ENCODE assay signal across 12 cellular contexts in genomic region chr7:80189638-80190037, GRCh38.
"Had no signal": no experiment of that assay in that cellular context is flagged by ENCODE, and none has a peak within 500 bp of the region (broad histone marks: within the 10 kb centered on the region; RNA-seq: fewer than 3 reads in every experiment).

No MANE protein-coding gene starts in this region.

- H3K36me3 ChIP-seq: gastrocnemius medialis, heart left ventricle, lower lobe of right lung, uterus had no signal

- ATAC-seq: gastrocnemius medialis; heart left ventricle; left cardiac atrium; lower lobe of right lung; stimulated activated naive B cell treated with anti-CD40 and anti-IgM and Interleukin-4, amounts not matched to agents 10 μg/mL and 1 μg/mL and 100 μg/mL, for 72 hours had no signal

- H3K4me3 ChIP-seq: gastrocnemius medialis, heart left ventricle, lower lobe of right lung, tibial nerve, uterus had no signal

- H3K27ac ChIP-seq: gastrocnemius medialis, lower lobe of right lung, tibial nerve had no signal

- H3K27me3 ChIP-seq: gastrocnemius medialis, heart left ventricle, tibial nerve, uterus had no signal

- H3K4me1 ChIP-seq: lower lobe of right lung, uterus had no signal

- DNase-seq: activated CD4-positive, alpha-beta T cell treated with anti-CD3 and anti-CD28 coated beads, Interleukin-2, amount 50 U/mL, for 4 hours; activated naive CD8-positive, alpha-beta T cell treated with anti-CD3 and anti-CD28 coated beads for 36 hours; amniotic stem cell; gastrocnemius medialis; heart left ventricle; left cardiac atrium; lower lobe of right lung; nucleus accumbens; stimulated activated naive B cell treated with anti-CD40 and anti-IgM and Interleukin-4, amounts not matched to agents 10 μg/mL and 1 μg/mL and 100 μg/mL, for 72 hours; SW 1271; uterus had no signal

- H3K9me3 ChIP-seq: gastrocnemius medialis, heart left ventricle, lower lobe of right lung, tibial nerve, uterus had no signal
